8 cellular contexts compared by ENCODE assay signal in the genomic region with DNA sequence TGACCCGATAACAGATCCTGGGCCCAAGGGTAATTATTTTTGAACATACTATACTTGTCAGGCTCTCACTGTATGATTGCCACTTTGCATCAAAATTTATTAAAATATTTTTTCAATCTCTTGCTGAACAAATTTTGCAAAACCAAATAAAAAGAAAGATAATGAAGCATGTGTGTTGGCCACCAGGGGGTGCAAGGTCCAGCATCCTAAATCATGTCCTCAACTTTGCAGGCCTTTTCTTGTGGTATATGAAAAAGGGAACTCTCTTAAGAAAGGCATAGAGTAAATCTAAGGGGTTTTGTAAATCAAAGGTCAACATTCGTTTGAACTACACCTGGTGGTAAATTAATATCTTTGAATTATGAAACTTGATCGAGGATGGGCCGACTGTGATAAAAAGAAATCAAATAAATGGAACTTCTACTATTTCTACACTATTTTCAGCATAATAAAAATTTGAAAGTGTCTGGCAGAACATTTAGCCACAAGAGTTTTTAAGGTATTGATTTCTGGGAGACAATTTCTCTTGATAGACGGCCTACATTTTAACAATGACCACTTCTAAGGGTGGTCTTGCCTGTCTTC.
A peak's percentile ranks its signal among the peaks of the same experiment; 100 is the strongest.
DNase-seq lines count a peak whose midpoint lies in the region; ATAC-seq, FAIRE-seq and TF ChIP-seq lines count a peak whose summit lies in the region.
"Had no signal": no experiment of that assay in that cellular context is flagged by ENCODE, and none has a peak within 500 bp of the region (broad histone marks: within the 10 kb centered on the region; RNA-seq: fewer than 3 reads in every experiment).

No MANE protein-coding gene starts in this region.

- no peak for TF ChIP-seq POLR2A in GM12891 (IDR thresholded peaks at IDR 0.05; ENCODE audit: low read depth, low read length)

- no peaks in the 10 kb centered on the region for H3K4me1 Mint-ChIP-seq in naive thymus-derived CD8-positive, alpha-beta T cell

- H3K4me3 Mint-ChIP-seq in naive thymus-derived CD8-positive, alpha-beta T cell: no peak overlapping the region

- peaks cover 0 to 8% (median 1%) of the 10 kb centered on the region in 9 donors for H3K9me3 Mint-ChIP-seq in naive thymus-derived CD8-positive, alpha-beta T cell

- ATAC-seq in HG03175 (IDR thresholded peaks at IDR 0.05; ENCODE audit: unreplicated experiment): no peak
- ATAC-seq in naive thymus-derived CD8-positive, alpha-beta T cell: no peak
- ATAC-seq: mucosa of descending colon had no signal

- no peaks in the 10 kb centered on the region for H3K36me3 Mint-ChIP-seq in naive thymus-derived CD8-positive, alpha-beta T cell

- POLR2A ChIA-PET in naive thymus-derived CD8-positive, alpha-beta T cell (lab: Charles Lee): no interaction called here

- no peak for DNase-seq in GM12891 (ENCODE audit: insufficient read length, low spot score)
- peak; percentile 13 for DNase-seq in NCI-H1694 (lab: John Stamatoyannopoulos, UW)
- DNase-seq in cerebellar cortex (ENCODE audit: low spot score): peak; percentile 42
- DNase-seq in myocyte (ENCODE audit: low read depth): peak; percentile 23
- DNase-seq in NCI-H1930 (lab: John Stamatoyannopoulos, UW): no peak
- no peak for DNase-seq in naive thymus-derived CD8-positive, alpha-beta T cell

- H3K27ac Mint-ChIP-seq in naive thymus-derived CD8-positive, alpha-beta T cell: no peak overlapping the region

- no peak for FAIRE-seq in GM12891 (lab: Jason Lieb, UNC)

- H3K27me3 Mint-ChIP-seq in naive thymus-derived CD8-positive, alpha-beta T cell: no peaks in the 10 kb centered on the region

TF ChIP-seq in GM12891, 5 proteins besides CTCF, POLR2A, EP300 and RAD21:
- TF ChIP-seq POU2F2 (IDR thresholded peaks at IDR 0.05; ENCODE audit: low read depth, low read length): no peak
- TF ChIP-seq PAX5 (IDR thresholded peaks at IDR 0.05; ENCODE audit: insufficient read depth, low read length, severe bottlenecking): no peak
- no peak for TF ChIP-seq POLR2AphosphoS5 (IDR thresholded peaks at IDR 0.05; ENCODE audit: low read depth, low read length)
- 0 out of 2 replicates have a peak, but pooled peaks have one; percentile 26 for TF ChIP-seq SPI1 (IDR thresholded peaks at IDR 0.05; ENCODE audit: low read depth, low read length)
- TF ChIP-seq TAF1 (IDR thresholded peaks at IDR 0.05; ENCODE audit: low read depth, low read length): no peak

Comparison
In these comparisons a context has a peak if more than half of its experiments do, and no peak if none do; other contexts are left out.
1. DNase-seq: peak in NCI-H1694 (single experiment), cerebellar cortex (single experiment) and myocyte (single experiment); none in GM12891 (single experiment), NCI-H1930 (0 of 2) and naive thymus-derived CD8-positive, alpha-beta T cell (0 of 10).